36 cellular contexts compared by ENCODE assay signal in genomic region chr2:18959200-18959599, GRCh38.
DNase-seq lines count a peak whose midpoint lies in the region; ATAC-seq, FAIRE-seq and TF ChIP-seq lines count a peak whose summit lies in the region.
"Had no signal": no experiment of that assay in that cellular context is flagged by ENCODE, and none has a peak within 500 bp of the region (broad histone marks: within the 10 kb centered on the region; RNA-seq: fewer than 3 reads in every experiment).

No MANE protein-coding gene starts in this region.

- in situ Hi-C loops in HepG2 (cut with HindIII; ENCODE audit: extremely low pct_ligation_motif_present, low pct_unique_long_range_greater_than_20kb), result no loop called here
- in situ Hi-C loops in IMR-90 (cut with MboI; ENCODE audit: low sequenced_read_pairs), result no loop called here

- H2BK15ac ChIP-seq in IMR-90 (ENCODE audit: low read depth, low read length), result no peak overlapping the region

- no peak overlapping the region for H4K91ac ChIP-seq in IMR-90 (ENCODE audit: insufficient read depth, low read depth, low read length)

- H3K9me1 ChIP-seq in IMR-90 (ENCODE audit: insufficient read depth, low read length), result no peaks in the 10 kb centered on the region; the same call in 1 of the 2 replicates

- H3K79me2 ChIP-seq in HepG2 (ENCODE audit: insufficient read depth, low read length), result no peaks in the 10 kb centered on the region

- no peak overlapping the region for H3K14ac ChIP-seq in IMR-90 (replicated peaks; ENCODE audit: low read depth, low read length)

- no peak overlapping the region for H3K4ac ChIP-seq in IMR-90 (ENCODE audit: low read depth, low read length)

- H3K36me3 ChIP-seq in HepG2 (replicated peaks in 1 of 2; ENCODE audit: control insufficient read depth in 1 of 2, insufficient read depth in 2 of 2, low read length in 2 of 2) (no peaks in the 10 kb centered on the region), right lobe of liver (no peaks in the 10 kb centered on the region), IMR-90 (ENCODE audit: control insufficient read depth, insufficient read depth, low read length) (no peaks in the 10 kb centered on the region), psoas muscle (ENCODE audit: insufficient read depth in 1 of 2, low read depth in 1 of 2) (no peaks in the 10 kb centered on the region)
- H3K36me3 ChIP-seq: BE2C; BLaER1; BLaER1 treated with 17β-estradiol and CSF1 and Interleukin-3, amounts not matched to agents 10 nM and 100 nM had no signal

- H3K4me3 Mint-ChIP-seq in activated naive CD4-positive, alpha-beta T cell treated with anti-CD3 and anti-CD28 coated beads, Interleukin-2, amount 10 ng/mL, durations not matched to agents 7 days and 5 days, result no peak overlapping the region
- H3K4me3 Mint-ChIP-seq: B cell; CD14-positive monocyte; CD4-positive, alpha-beta memory T cell; CD4-positive, alpha-beta T cell; CD4-positive, CD25-positive, alpha-beta regulatory T cell; CD8-positive, alpha-beta memory T cell; CD8-positive, alpha-beta T cell had no signal

- H3K9me3 ChIP-seq in HepG2 (ENCODE audit: low read length) (no peaks in the 10 kb centered on the region), right lobe of liver (no peaks in the 10 kb centered on the region), IMR-90 (ENCODE audit: control insufficient read depth, insufficient read depth, low read length) (no peaks in the 10 kb centered on the region), psoas muscle (no peaks in the 10 kb centered on the region)
- H3K9me3 ChIP-seq: A549, BE2C, Caco-2 had no signal

- TF ChIP-seq POLR2A in HepG2 (IDR thresholded peaks at IDR 0.05; ENCODE audit: insufficient read depth in 1 of 2, low read depth in 2 of 2, low read length in 2 of 2) (no peak), right lobe of liver (IDR thresholded peaks at IDR 0.05) (no peak), H54 (IDR thresholded peaks at IDR 0.05; ENCODE audit: low read depth, low read length) (no peak), IMR-90 (IDR thresholded peaks at IDR 0.05; ENCODE audit: low read depth, low read length) (no peak)

- H3K27ac Mint-ChIP-seq in activated naive CD4-positive, alpha-beta T cell treated with anti-CD3 and anti-CD28 coated beads, Interleukin-2, amount 10 ng/mL, durations not matched to agents 7 days and 5 days, result no peak overlapping the region
- H3K27ac Mint-ChIP-seq: B cell; CD14-positive monocyte; CD4-positive, alpha-beta memory T cell; CD4-positive, alpha-beta T cell; CD4-positive, CD25-positive, alpha-beta regulatory T cell; CD8-positive, alpha-beta memory T cell; CD8-positive, alpha-beta T cell had no signal

- H3K4me2 ChIP-seq in HepG2 (ENCODE audit: low read depth, low read length) (no peak overlapping the region), IMR-90 (ENCODE audit: low read depth, low read length) (no peak overlapping the region)
- H3K4me2 ChIP-seq: A549; BLaER1; BLaER1 treated with 17β-estradiol and CSF1 and Interleukin-3, amounts not matched to agents 10 nM and 100 nM had no signal

- H2AK9ac ChIP-seq in IMR-90 (replicated peaks; ENCODE audit: low read depth, low read length, poor library complexity), result no peak overlapping the region

- WGBS in HepG2 (ENCODE audit: low lambda C conversion rate), result 6% methylated on average over 1 of the region's 1 CpG
- WGBS in right lobe of liver (ENCODE audit: insufficient coverage, low coverage, low lambda C conversion rate, missing lambda C conversion rate), result 87% methylated on average over 1 of the region's 1 CpG
- WGBS in IMR-90 (ENCODE audit: extremely low coverage in 2 of 2, insufficient read length in 1 of 2), 2 experiments, result no CpG with 5 or more reads among the region's 1 CpG
- WGBS in psoas muscle, 3 donors, result 94 to 100% (median 98%) methylated on average over 1 of the region's 1 CpG

- H3K23ac ChIP-seq in IMR-90 (ENCODE audit: low read depth, low read length), result no peak overlapping the region

- TF ChIP-seq CTCF in HepG2 (CRISPR knock-in tag; IDR thresholded peaks at IDR 0.05), result no peak
- TF ChIP-seq CTCF in right lobe of liver (IDR thresholded peaks at IDR 0.05), result no peak
- no peak for TF ChIP-seq CTCF in IMR-90 (conservative IDR thresholded peaks at IDR 0.05; ENCODE audit: low read depth, low read length)
- no peak for TF ChIP-seq CTCF in psoas muscle (IDR thresholded peaks at IDR 0.05)

- H3K36me3 Mint-ChIP-seq in activated naive CD4-positive, alpha-beta T cell treated with anti-CD3 and anti-CD28 coated beads, Interleukin-2, amount 10 ng/mL, durations not matched to agents 7 days and 5 days, result no peaks in the 10 kb centered on the region
- H3K36me3 Mint-ChIP-seq: CD14-positive monocyte; CD4-positive, CD25-positive, alpha-beta regulatory T cell; CD8-positive, alpha-beta T cell had no signal

- dilution Hi-C loops in IMR-90 (cut with HindIII; ENCODE audit: low sequenced_read_pairs, unreplicated experiment), result no loop called here

- no peak overlapping the region for H4K8ac ChIP-seq in IMR-90 (ENCODE audit: low read depth in 2 of 2, low read length in 2 of 2)

- BruUV-seq in HepG2 (replicated peaks; lab: Mats Ljungman, UMichigan) (no TSS peak), IMR-90 (replicated peaks; lab: Mats Ljungman, UMichigan) (no TSS peak)

- TF ChIP-seq EP300 in HepG2 (IDR thresholded peaks at IDR 0.05; ENCODE audit: low read depth in 2 of 2, low read length in 2 of 2), result no peak
- TF ChIP-seq EP300 in HepG2 (CRISPR knock-in tag; IDR thresholded peaks at IDR 0.05; ENCODE audit: borderline replicate concordance), result no peak

- H3K9ac ChIP-seq in HepG2 (ENCODE audit: insufficient read depth, low read depth, low read length) (no peak overlapping the region), IMR-90 (ENCODE audit: low read depth, low read length) (no peak overlapping the region)
- H3K9ac ChIP-seq: BLaER1; BLaER1 treated with 17β-estradiol and CSF1 and Interleukin-3, amounts not matched to agents 10 nM and 100 nM had no signal

- no peak overlapping the region for H4K5ac ChIP-seq in IMR-90 (ENCODE audit: low read depth, low read length)

- no peaks in the 10 kb centered on the region for H3K4me1 Mint-ChIP-seq in activated naive CD4-positive, alpha-beta T cell treated with anti-CD3 and anti-CD28 coated beads, Interleukin-2, amount 10 ng/mL, durations not matched to agents 7 days and 5 days
- H3K4me1 Mint-ChIP-seq: B cell; CD14-positive monocyte; CD4-positive, alpha-beta memory T cell; CD4-positive, CD25-positive, alpha-beta regulatory T cell; CD8-positive, alpha-beta memory T cell had no signal

- ATAC-seq in HepG2, result no peak
- ATAC-seq in right lobe of liver, result no peak
- no peak for ATAC-seq in IMR-90 (ENCODE audit: low read depth)
- no peak for ATAC-seq in GM21367 (IDR thresholded peaks at IDR 0.05; ENCODE audit: unreplicated experiment)
- no peak for ATAC-seq in psoas muscle
- ATAC-seq: A549; CD8-positive, alpha-beta T cell had no signal

- no peak overlapping the region for H2AK5ac ChIP-seq in IMR-90 (ENCODE audit: low read depth, low read length)

- TF ChIP-seq RAD21 in HepG2 (CRISPR knock-in tag; IDR thresholded peaks at IDR 0.05) (no peak), IMR-90 (IDR thresholded peaks at IDR 0.05; ENCODE audit: low read length) (no peak)

- peak overlapping the region; percentile 13 for H2BK5ac ChIP-seq in IMR-90 (ENCODE audit: low read depth, low read length, poor library complexity, severe bottlenecking)

- H3K18ac ChIP-seq in IMR-90 (ENCODE audit: low read depth, low read length), result no peak overlapping the region

- no peaks in the 10 kb centered on the region for H3K27me3 Mint-ChIP-seq in activated naive CD4-positive, alpha-beta T cell treated with anti-CD3 and anti-CD28 coated beads, Interleukin-2, amount 10 ng/mL, durations not matched to agents 7 days and 5 days
- H3K27me3 Mint-ChIP-seq: B cell; CD4-positive, alpha-beta memory T cell; CD4-positive, alpha-beta T cell; CD4-positive, CD25-positive, alpha-beta regulatory T cell; CD8-positive, alpha-beta memory T cell had no signal

- H3K56ac ChIP-seq in IMR-90 (ENCODE audit: extremely low read depth, insufficient read depth, low read length), result no peak overlapping the region

- H3K4me3 ChIP-seq in HepG2 (replicated peaks in 1 of 3; ENCODE audit: insufficient read depth in 1 of 3, low read depth in 2 of 3, low read length in 3 of 3), result no peak overlapping the region
- H3K4me3 ChIP-seq in right lobe of liver, result no peak overlapping the region
- H3K4me3 ChIP-seq in IMR-90 (ENCODE audit: insufficient read depth, low read depth, low read length), result no peak overlapping the region
- no peak overlapping the region for H3K4me3 ChIP-seq in psoas muscle
- H3K4me3 ChIP-seq: A549; BLaER1; BLaER1 treated with 17β-estradiol and CSF1 and Interleukin-3, amounts not matched to agents 10 nM and 100 nM had no signal

- intact Hi-C loops in HepG2 (cut with micrococcal nuclease; ENCODE audit: unreplicated experiment), result no loop called here
- intact Hi-C loops in right lobe of liver (cut with DNase I), result no loop called here
- intact Hi-C loops in IMR-90 (cut with micrococcal nuclease), result no loop called here
- intact Hi-C loops in psoas muscle (cut with DNase I), result no loop called here

- no peak for FAIRE-seq in HepG2 (lab: Jason Lieb, UNC)
- peak; percentile 11 for FAIRE-seq in H54 (lab: Jason Lieb, UNC)
- FAIRE-seq in HTR-8/SVneo (lab: Jason Lieb, UNC), result peak; percentile 40
- FAIRE-seq: A549, D721Med had no signal

- CTCF ChIA-PET in HepG2 (lab: Yijun Ruan, JAX; ENCODE audit: low intra/inter-chr PET ratio, low total read pairs), result no interaction called here
- CTCF ChIA-PET in IMR-90 (lab: Yijun Ruan, JAX), result no interaction called here
- CTCF ChIA-PET in activated naive CD4-positive, alpha-beta T cell treated with anti-CD3 and anti-CD28 coated beads, Interleukin-2, amount 10 ng/mL, durations not matched to agents 7 days and 5 days (lab: Charles Lee), result no interaction called here

- DNase-seq in HepG2 (ENCODE audit: low spot score) (no peak), right lobe of liver (no peak), H54 (ENCODE audit: insufficient read length, low spot score) (no peak), HTR-8/SVneo (ENCODE audit: insufficient read length, low spot score) (no peak), IMR-90 (no peak), psoas muscle (no peak)
- no peak for DNase-seq in activated naive CD4-positive, alpha-beta T cell treated with anti-CD3 and anti-CD28 coated beads, Interleukin-2, amount 10 ng/mL, durations not matched to agents 7 days and 5 days
- DNase-seq: 8988T; ACHN; AML-193; BE2C; C1 segment of cervical spinal cord; Caco-2; Calu3; CD4-positive, alpha-beta memory T cell; CD4-positive, alpha-beta T cell; CD4-positive, CD25-positive, alpha-beta regulatory T cell; CD8-positive, alpha-beta memory T cell; CD8-positive, alpha-beta T cell; COR-L47; DMS 273 treated with DMSO at 0.1 percent for 48 hours; DMS153; DMS53; DMS79; DMS79 treated with DMSO at 0.1 percent for 48 hours; DND-41; EL had no signal

- no peaks in the 10 kb centered on the region for H3K79me1 ChIP-seq in IMR-90 (ENCODE audit: low read depth in 1 of 2, low read length in 2 of 2)

- no peaks in the 10 kb centered on the region for H3K4me1 ChIP-seq in HepG2 (ENCODE audit: insufficient read depth, low read length)
- H3K4me1 ChIP-seq in right lobe of liver, result no peaks in the 10 kb centered on the region
- H3K4me1 ChIP-seq in IMR-90 (ENCODE audit: control insufficient read depth, insufficient read depth, low read length), result no peaks in the 10 kb centered on the region
- H3K4me1 ChIP-seq in psoas muscle, result no peaks in the 10 kb centered on the region
- H3K4me1 ChIP-seq: A549; BE2C; BLaER1; BLaER1 treated with 17β-estradiol and CSF1 and Interleukin-3, amounts not matched to agents 10 nM and 100 nM; Caco-2 had no signal

- H3K27me3 ChIP-seq in HepG2 (ENCODE audit: control insufficient read depth in 1 of 2, insufficient read depth in 2 of 2, low read length in 2 of 2) (no peaks in the 10 kb centered on the region), right lobe of liver (no peaks in the 10 kb centered on the region), IMR-90 (ENCODE audit: control insufficient read depth, insufficient read depth, low read length) (no peaks in the 10 kb centered on the region), psoas muscle (ENCODE audit: insufficient read depth in 3 of 3, low read length in 2 of 3) (no peaks in the 10 kb centered on the region)
- H3K27me3 ChIP-seq: BE2C; BLaER1; BLaER1 treated with 17β-estradiol and CSF1 and Interleukin-3, amounts not matched to agents 10 nM and 100 nM had no signal

- H3K27ac ChIP-seq in HepG2 (ENCODE audit: extremely low read length, insufficient read depth, low read length), result no peak overlapping the region
- H3K27ac ChIP-seq in right lobe of liver, result no peak overlapping the region
- no peak overlapping the region for H3K27ac ChIP-seq in IMR-90 (ENCODE audit: insufficient read depth, low read length)
- no peak overlapping the region for H3K27ac ChIP-seq in psoas muscle
- H3K27ac ChIP-seq: 22Rv1; A549; BLaER1; BLaER1 treated with 17β-estradiol and CSF1 and Interleukin-3, amounts not matched to agents 10 nM and 100 nM; C4-2B had no signal

- no peak overlapping the region for H2BK120ac ChIP-seq in IMR-90 (ENCODE audit: low read depth, low read length)

- no peaks in the 10 kb centered on the region for H4K20me1 ChIP-seq in HepG2 (ENCODE audit: insufficient read depth, low read length)
- no peaks in the 10 kb centered on the region for H4K20me1 ChIP-seq in IMR-90 (ENCODE audit: insufficient read depth, low read length)
- H4K20me1 ChIP-seq: BLaER1; BLaER1 treated with 17β-estradiol and CSF1 and Interleukin-3, amounts not matched to agents 10 nM and 100 nM had no signal

- no peaks in the 10 kb centered on the region for H3K9me3 Mint-ChIP-seq in activated naive CD4-positive, alpha-beta T cell treated with anti-CD3 and anti-CD28 coated beads, Interleukin-2, amount 10 ng/mL, durations not matched to agents 7 days and 5 days

- no peak overlapping the region for H2BK20ac ChIP-seq in IMR-90 (ENCODE audit: low read depth, low read length)

- H2AFZ ChIP-seq in HepG2 (ENCODE audit: low read length) (no peak overlapping the region), IMR-90 (replicated peaks; ENCODE audit: low read length, poor library complexity) (no peak overlapping the region)

- POLR2A ChIA-PET in HepG2 (lab: Yijun Ruan, JAX), result no interaction called here
- POLR2A ChIA-PET in IMR-90 (lab: Charles Lee; ENCODE audit: unreplicated experiment), result no interaction called here
